Comparison of ENCODE assay signal across 26 cellular contexts in genomic region chr17:61878984-61879612, GRCh38.
"Had no signal": no experiment of that assay in that cellular context is flagged by ENCODE, and none has a peak within 500 bp of the region (broad histone marks: within the 10 kb centered on the region; RNA-seq: fewer than 3 reads in every experiment).

No MANE protein-coding gene starts in this region.

- H3K27ac ChIP-seq: cardiac muscle cell, Peyer's patch, SJSA1 had no signal

- H3K4me3 ChIP-seq: cardiac muscle cell, MG63, Peyer's patch, SJSA1 had no signal

- H3K9me3 ChIP-seq: MG63, Peyer's patch, SJSA1, SK-N-SH had no signal

- H3K27me3 ChIP-seq: cardiac muscle cell, MG63, Peyer's patch, SJSA1 had no signal

- DNase-seq: activated CD4-positive, alpha-beta T cell treated with anti-CD3 and anti-CD28 coated beads, Interleukin-2, amount 10 ng/mL, durations not matched to agents 24 days and 14 days; activated CD4-positive, alpha-beta T cell treated with anti-CD3 and anti-CD28 coated beads, Interleukin-2, amount 50 U/mL, for 4 hours; activated CD8-positive, alpha-beta T cell treated with anti-CD3 and anti-CD28 coated beads for 36 hours; activated gamma-delta T cell; activated naive CD4-positive, alpha-beta T cell treated with Interleukin-2 at 50 U/mL for 16 hours; activated T-cell treated with anti-CD3 and anti-CD28 coated beads, Interleukin-2, amount 50 U/mL, for 24 hours; amniotic stem cell; aorta; MG63; NCI-H1048; NCI-H1105 treated with DMSO at 0.1 percent for 48 hours; NCI-H1436; NCI-H1694; NCI-H1930; NCI-H2081 treated with DMSO at 0.1 percent for 48 hours; NCI-H345; NCI-H524 treated with DMSO at 0.1 percent for 48 hours; NCI-H748 treated with DMSO at 0.1 percent for 48 hours; NK-92 treated with Interleukin-12 subunit alpha and Interleukin-12 subunit beta, amount 100 ng/mL, for 24 hours; PC-3; Peyer's patch; RPMI8226; SHP77 treated with DMSO at 0.1 percent for 48 hours; SK-N-SH had no signal

- H3K4me1 ChIP-seq: Peyer's patch, SJSA1 had no signal
